Comparison of ENCODE assay signal across 9 cellular contexts in the genomic region with DNA sequence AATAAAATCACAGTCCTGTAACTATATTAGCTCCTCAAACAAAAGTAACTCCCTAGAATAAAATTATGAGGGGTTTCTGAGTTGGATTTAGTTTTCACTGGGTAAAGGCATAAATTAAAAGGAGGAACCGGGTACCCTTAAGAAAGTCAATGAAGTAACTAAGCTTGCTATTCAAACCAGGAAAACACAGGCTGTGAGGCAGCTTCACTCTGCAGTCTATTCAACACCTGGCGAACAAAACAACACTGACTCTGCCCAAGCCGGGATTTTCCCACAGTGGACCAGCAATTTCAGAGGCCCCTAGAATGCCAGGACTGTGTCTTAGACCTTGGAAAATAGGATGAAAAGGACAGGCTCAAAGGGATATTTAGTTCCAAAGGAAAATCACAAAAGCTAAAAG. TPM values are rescaled to one million over a fixed set of nuclear protein-coding genes. Genes with fewer than 3 reads are reported as not detected.
A peak's percentile ranks its signal among the peaks of the same experiment; 100 is the strongest.
DNase-seq lines count a peak whose midpoint lies in the region; ATAC-seq and TF ChIP-seq lines count a peak whose summit lies in the region.
"Had no signal": no experiment of that assay in that cellular context is flagged by ENCODE, and none has a peak within 500 bp of the region (broad histone marks: within the 10 kb centered on the region; RNA-seq: fewer than 3 reads in every experiment).

No MANE protein-coding gene starts in this region.

- H3K9me3 Mint-ChIP-seq in MCF 10A (ENCODE audit: unreplicated experiment): no peaks in the 10 kb centered on the region
- H3K9me3 Mint-ChIP-seq: central memory CD8-positive, alpha-beta T cell had no signal

- no peak overlapping the region for H3K4me2 ChIP-seq in neural cell (ENCODE audit: low read length)

- H3K36me3 Mint-ChIP-seq in MCF 10A (ENCODE audit: insufficient read depth, unreplicated experiment): no peaks in the 10 kb centered on the region

- no peaks in the 10 kb centered on the region for H3F3A ChIP-seq in neural cell (ENCODE audit: insufficient read depth, low read length, poor library complexity, severe bottlenecking)

- H3K36me3 ChIP-seq in neural cell (ENCODE audit: insufficient read depth, low read length): no peaks in the 10 kb centered on the region

- no peaks in the 10 kb centered on the region for H3K27me3 Mint-ChIP-seq in MCF 10A (ENCODE audit: insufficient read depth, unreplicated experiment)
- H3K27me3 Mint-ChIP-seq: central memory CD8-positive, alpha-beta T cell had no signal

- TSS peak; percentile 89 for BruUV-seq in MCF 10A (replicated peaks; lab: Mats Ljungman, UMichigan)

- no peak overlapping the region for H2AFZ ChIP-seq in neural cell (ENCODE audit: low read depth, low read length)

- H3K4me1 Mint-ChIP-seq in MCF 10A (ENCODE audit: insufficient read depth, unreplicated experiment): peaks cover 34% of the 10 kb centered on the region

- H3K27me3 ChIP-seq in neural cell (ENCODE audit: insufficient read depth, low read depth, low read length): no peaks in the 10 kb centered on the region

- ATAC-seq in GM18505 (IDR thresholded peaks at IDR 0.05; ENCODE audit: unreplicated experiment) (peak; percentile 35), HG03432 (IDR thresholded peaks at IDR 0.05; ENCODE audit: unreplicated experiment) (peak; percentile 48), HG03139 (IDR thresholded peaks at IDR 0.05; ENCODE audit: unreplicated experiment) (no peak)

- peak overlapping the region; percentile 54 for H3K4me3 Mint-ChIP-seq in MCF 10A (ENCODE audit: unreplicated experiment)
- H3K4me3 Mint-ChIP-seq: central memory CD8-positive, alpha-beta T cell had no signal

- H3K27ac ChIP-seq in neural cell (ENCODE audit: low read length): no peak overlapping the region

- no peak for TF ChIP-seq POLR2A in GM18505 (IDR thresholded peaks at IDR 0.05; ENCODE audit: borderline replicate concordance, extremely low read depth, insufficient read depth, insufficient read length)

- no peak overlapping the region for H3K9ac ChIP-seq in neural cell (ENCODE audit: low read length)

- POLR2A ChIA-PET in MCF 10A (lab: Yijun Ruan, JAX): interaction anchor here (0.6 to 3.7 kb wide), 13 partner anchors 9 to 955 kb away, joined by 3 to 44 read pairs (median 4); partner anchors contain the start of genes CCNYL1, CREB1, FASTKD2 and MDH1B

- peak overlapping the region; percentile 95 for H3K27ac Mint-ChIP-seq in MCF 10A (ENCODE audit: low read depth, unreplicated experiment)

- H3K79me2 ChIP-seq in neural cell (replicated peaks; ENCODE audit: insufficient read depth, low read length): no peaks in the 10 kb centered on the region

- H3K4me3 ChIP-seq in neural cell (ENCODE audit: low read length): peak overlapping the region; percentile 29

- TF ChIP-seq CTCF in MCF 10A (IDR thresholded peaks at IDR 0.05; ENCODE audit: unreplicated experiment) (no peak), neural cell (IDR thresholded peaks at IDR 0.05; ENCODE audit: poor library complexity, severe bottlenecking) (no peak)

- DNase-seq in MCF 10A (ENCODE audit: unreplicated experiment): no peak
- no peak for DNase-seq in NCI-H2081 (lab: John Stamatoyannopoulos, UW)
- no peak for DNase-seq in DMS114 treated with DMSO at 0.1 percent for 48 hours (lab: John Stamatoyannopoulos, UW; ENCODE audit: unreplicated experiment)
- no peak for DNase-seq in NCI-H1048 (lab: John Stamatoyannopoulos, UW)

- TF ChIP-seq RAD21 in neural cell (conservative IDR thresholded peaks at IDR 0.05): no peak

- TF ChIP-seq EP300 in neural cell (conservative IDR thresholded peaks at IDR 0.05; ENCODE audit: poor library complexity, severe bottlenecking): no peak

- intact Hi-C loops in MCF 10A (cut with micrococcal nuclease): loop anchor here (2.0 kb wide), 1 partner anchor 24 kb away; the partner anchor contains the start of gene CREB1

- no peaks in the 10 kb centered on the region for H3K9me2 ChIP-seq in neural cell (ENCODE audit: insufficient read depth, low read length)

- no peaks in the 10 kb centered on the region for H3K9me3 ChIP-seq in neural cell (ENCODE audit: low read length)

- CTCF ChIA-PET in MCF 10A (lab: Yijun Ruan, JAX): interaction anchor here (0.6 to 2.7 kb wide), 10 partner anchors 16 to 535 kb away, joined by 3 to 9 read pairs (median 3); partner anchors contain the start of gene CREB1

- H4K20me1 ChIP-seq in neural cell (ENCODE audit: insufficient read depth): no peaks in the 10 kb centered on the region

TF ChIP-seq in neural cell, 6 proteins besides CTCF, POLR2A, EP300 and RAD21:
- TF ChIP-seq EZH2 (IDR thresholded peaks at IDR 0.05; ENCODE audit: borderline replicate concordance, insufficient read depth, low read length, poor library complexity, severe bottlenecking): no peak
- no peak for TF ChIP-seq MXI1 (conservative IDR thresholded peaks at IDR 0.05; ENCODE audit: poor library complexity, severe bottlenecking)
- TF ChIP-seq POLR2AphosphoS5 (IDR thresholded peaks at IDR 0.05): no peak
- TF ChIP-seq TAF1 (IDR thresholded peaks at IDR 0.05; ENCODE audit: low read depth): no peak
- TF ChIP-seq, protein P1, sequence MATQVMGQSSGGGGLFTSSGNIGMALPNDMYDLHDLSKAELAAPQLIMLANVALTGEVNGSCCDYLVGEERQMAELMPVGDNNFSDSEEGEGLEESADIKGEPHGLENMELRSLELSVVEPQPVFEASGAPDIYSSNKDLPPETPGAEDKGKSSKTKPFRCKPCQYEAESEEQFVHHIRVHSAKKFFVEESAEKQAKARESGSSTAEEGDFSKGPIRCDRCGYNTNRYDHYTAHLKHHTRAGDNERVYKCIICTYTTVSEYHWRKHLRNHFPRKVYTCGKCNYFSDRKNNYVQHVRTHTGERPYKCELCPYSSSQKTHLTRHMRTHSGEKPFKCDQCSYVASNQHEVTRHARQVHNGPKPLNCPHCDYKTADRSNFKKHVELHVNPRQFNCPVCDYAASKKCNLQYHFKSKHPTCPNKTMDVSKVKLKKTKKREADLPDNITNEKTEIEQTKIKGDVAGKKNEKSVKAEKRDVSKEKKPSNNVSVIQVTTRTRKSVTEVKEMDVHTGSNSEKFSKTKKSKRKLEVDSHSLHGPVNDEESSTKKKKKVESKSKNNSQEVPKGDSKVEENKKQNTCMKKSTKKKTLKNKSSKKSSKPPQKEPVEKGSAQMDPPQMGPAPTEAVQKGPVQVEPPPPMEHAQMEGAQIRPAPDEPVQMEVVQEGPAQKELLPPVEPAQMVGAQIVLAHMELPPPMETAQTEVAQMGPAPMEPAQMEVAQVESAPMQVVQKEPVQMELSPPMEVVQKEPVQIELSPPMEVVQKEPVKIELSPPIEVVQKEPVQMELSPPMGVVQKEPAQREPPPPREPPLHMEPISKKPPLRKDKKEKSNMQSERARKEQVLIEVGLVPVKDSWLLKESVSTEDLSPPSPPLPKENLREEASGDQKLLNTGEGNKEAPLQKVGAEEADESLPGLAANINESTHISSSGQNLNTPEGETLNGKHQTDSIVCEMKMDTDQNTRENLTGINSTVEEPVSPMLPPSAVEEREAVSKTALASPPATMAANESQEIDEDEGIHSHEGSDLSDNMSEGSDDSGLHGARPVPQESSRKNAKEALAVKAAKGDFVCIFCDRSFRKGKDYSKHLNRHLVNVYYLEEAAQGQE (IDR thresholded peaks at IDR 0.05; ENCODE audit: borderline replicate concordance): no peak

RNA-seq across cellular contexts. Expression of gene CREB1, which starts 24.6 kb away (rescaled TPM):
- 54.6 and 71.3 TPM in 2 replicates for total RNA-seq in MCF 10A (2022)
- polyA plus RNA-seq in neural cell: 32.6 and 38.7 TPM in 2 replicates
- polyA minus RNA-seq in neural cell: 152 and 165 TPM in 2 replicates
